ENCODE assay signal across 21 cellular contexts in the genomic region with DNA sequence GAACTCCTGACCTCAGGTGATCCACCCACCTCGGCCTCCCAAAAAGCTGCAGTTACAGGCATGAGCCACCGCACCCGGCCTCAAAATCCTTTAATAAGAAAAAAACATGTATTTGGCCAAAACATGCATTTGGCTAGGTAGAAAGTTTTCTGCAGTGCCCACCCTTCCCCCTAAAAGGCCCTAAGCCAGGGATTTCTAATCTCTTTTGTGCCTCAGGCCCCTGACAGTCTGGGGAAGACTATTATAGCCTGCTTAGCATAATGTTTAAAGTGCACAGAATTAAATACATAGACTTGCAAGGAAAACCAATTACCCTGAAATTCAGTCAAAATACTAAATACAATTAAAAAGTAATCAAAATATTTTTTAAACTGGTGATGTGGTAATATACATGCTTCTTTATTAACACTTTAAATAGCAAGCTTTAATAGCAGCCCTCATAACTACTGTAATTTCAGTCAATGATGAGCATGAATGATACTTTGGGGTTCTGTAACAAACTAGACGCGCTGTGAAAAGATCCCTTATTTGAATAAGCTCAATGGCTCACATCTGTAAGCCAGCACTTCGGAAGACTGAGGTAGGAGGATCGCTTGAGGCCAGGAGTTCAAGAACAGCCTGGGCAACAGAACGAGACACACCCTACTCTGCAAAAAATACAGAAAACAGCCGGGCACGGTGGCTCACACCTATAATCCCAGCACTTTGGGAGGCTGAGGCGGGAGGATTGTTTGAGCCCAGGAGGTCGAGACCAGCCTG. TPM values are rescaled to one million over a fixed set of nuclear protein-coding genes. Genes with fewer than 3 reads are reported as not detected.
"Had no signal": no experiment of that assay in that cellular context is flagged by ENCODE, and none has a peak within 500 bp of the region (broad histone marks: within the 10 kb centered on the region; RNA-seq: fewer than 3 reads in every experiment).

No MANE protein-coding gene starts in this region.

- H3K4me1 Mint-ChIP-seq: nephron had no signal

- H3K9me3 Mint-ChIP-seq: activated CD4-positive, alpha-beta T cell treated with anti-CD3 and anti-CD28 coated beads, Interleukin-2, amount 10 ng/mL, durations not matched to agents 7 days and 5 days; activated T-cell treated with anti-CD3 and anti-CD28 coated beads, Interleukin-2, amount 50 U/mL, for 4 hours; central memory CD8-positive, alpha-beta T cell; nephron had no signal

- ATAC-seq: activated T-cell treated with anti-CD3 and anti-CD28 coated beads, Interleukin-2, amount 50 U/mL, for 4 hours had no signal

- DNase-seq: activated CD4-positive, alpha-beta T cell treated with anti-CD3 and anti-CD28 coated beads, Interleukin-2, amount 10 ng/mL, durations not matched to agents 7 days and 5 days; activated CD8-positive, alpha-beta memory T cell treated with anti-CD3 and anti-CD28 coated beads, Interleukin-2, amount 50 U/mL, for 4 hours; activated naive CD4-positive, alpha-beta T cell treated with anti-CD3 and anti-CD28 coated beads, Interleukin-2, amount 50 U/mL, for 16 hours; activated T-cell treated with anti-CD3 and anti-CD28 coated beads, Interleukin-2, amount 50 U/mL, for 4 hours; cortex of kidney; effector CD4-positive, alpha-beta T cell; left ventricle myocardium inferior; mammary epithelial cell; midbrain; nucleus accumbens; retina; stimulated activated CD8-positive, alpha-beta memory T cell treated with anti-CD3 and anti-CD28 coated beads, Interleukin-4, amount 100 ng/mL, for 48 hours; stimulated activated naive CD4-positive, alpha-beta T cell; T1000; thyroid gland had no signal

- H3K27ac Mint-ChIP-seq: activated CD4-positive, alpha-beta T cell treated with anti-CD3 and anti-CD28 coated beads, Interleukin-2, amount 10 ng/mL, durations not matched to agents 7 days and 5 days; nephron had no signal

- H3K4me3 Mint-ChIP-seq: activated CD4-positive, alpha-beta T cell treated with anti-CD3 and anti-CD28 coated beads, Interleukin-2, amount 10 ng/mL, durations not matched to agents 7 days and 5 days; activated T-cell treated with anti-CD3 and anti-CD28 coated beads, Interleukin-2, amount 50 U/mL, for 4 hours; nephron had no signal

RNA-seq across cellular contexts. Expression of a gene that starts 29.9 kb away (rescaled TPM):
- total RNA-seq: activated CD4-positive, alpha-beta T cell treated with anti-CD3 and anti-CD28 coated beads, Interleukin-2, amount 10 ng/mL, durations not matched to agents 7 days and 5 days; activated T-cell treated with anti-CD3 and anti-CD28 coated beads, Interleukin-2, amount 50 U/mL, for 4 hours; ascending aorta; frontal cortex; kidney epithelial cell; left ventricle myocardium inferior; mammary epithelial cell; posterior vena cava; thyroid gland had no signal
